Comparison of ENCODE assay signal across 23 cellular contexts in the genomic region with DNA sequence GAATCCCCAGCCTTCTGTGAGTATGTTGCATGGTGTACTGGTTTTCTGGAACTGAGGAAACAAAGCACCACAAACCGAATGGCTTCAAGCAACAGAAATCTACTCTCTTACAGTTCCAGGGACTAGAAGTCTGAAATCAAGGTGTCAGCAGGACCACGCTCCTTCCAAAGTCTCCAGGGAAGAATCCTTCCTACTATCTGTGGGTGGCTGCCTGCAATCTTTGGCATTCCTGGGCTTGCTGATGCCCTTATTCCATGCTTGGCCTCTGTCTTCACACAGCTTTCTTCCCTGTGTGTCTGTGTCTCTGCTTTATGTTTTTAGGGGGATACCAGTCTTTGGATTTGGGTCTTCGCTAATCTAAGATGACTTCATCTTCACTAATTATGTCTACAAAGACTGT.
"Had no signal": no experiment of that assay in that cellular context is flagged by ENCODE, and none has a peak within 500 bp of the region (broad histone marks: within the 10 kb centered on the region; RNA-seq: fewer than 3 reads in every experiment).

No MANE protein-coding gene starts in this region.

- H3K9me3 ChIP-seq: esophagus squamous epithelium, gastrocnemius medialis, heart right ventricle, left lung, lower lobe of right lung had no signal

- H3K4me1 ChIP-seq: esophagus squamous epithelium, heart right ventricle, left lung, lower lobe of right lung had no signal

- H3K27me3 ChIP-seq: dorsolateral prefrontal cortex, esophagus squamous epithelium, gastrocnemius medialis, heart right ventricle, left lung had no signal

- H3K4me3 Mint-ChIP-seq: mesothelial cell of epicardium; naive thymus-derived CD4-positive, alpha-beta T cell had no signal

- H3K9me3 Mint-ChIP-seq: mesothelial cell of epicardium; naive thymus-derived CD4-positive, alpha-beta T cell had no signal

- H3K36me3 ChIP-seq: gastrocnemius medialis had no signal

- H3K27ac ChIP-seq: coronary artery, dorsolateral prefrontal cortex, epithelial cell of prostate, esophagus squamous epithelium, gastrocnemius medialis, heart right ventricle, left lung, lower lobe of right lung had no signal

- H3K4me3 ChIP-seq: coronary artery, dorsolateral prefrontal cortex, esophagus squamous epithelium, gastrocnemius medialis, heart right ventricle, left lung, lower lobe of right lung had no signal

- DNase-seq: dermis blood vessel endothelial cell; dorsolateral prefrontal cortex; effector CD4-positive, alpha-beta T cell; effector memory CD4-positive, alpha-beta T cell; erythroblast; esophagus squamous epithelium; foreskin fibroblast; foreskin melanocyte; gastrocnemius medialis; glutamatergic neuron; head of caudate nucleus; heart right ventricle; hippocampal formation; left cardiac atrium; left lung; left ventricle myocardium superior; lower lobe of right lung; mesenchymal stem cell; naive thymus-derived CD4-positive, alpha-beta T cell had no signal

- H3K27me3 Mint-ChIP-seq: naive thymus-derived CD4-positive, alpha-beta T cell had no signal

- H3K27ac Mint-ChIP-seq: mesothelial cell of epicardium had no signal

- H3K4me1 Mint-ChIP-seq: mesothelial cell of epicardium had no signal

- ATAC-seq: esophagus mucosa; gastrocnemius medialis; heart right ventricle; left cardiac atrium; left lung; left ventricle myocardium superior; lower lobe of right lung; naive thymus-derived CD4-positive, alpha-beta T cell had no signal
